21 cellular contexts compared by ENCODE assay signal in genomic region chr13:20810808-20811207, GRCh38. TPM values are rescaled to one million over a fixed set of nuclear protein-coding genes. Genes with fewer than 3 reads are reported as not detected.
A peak's percentile ranks its signal among the peaks of the same experiment; 100 is the strongest.
DNase-seq lines count a peak whose midpoint lies in the region; ATAC-seq and TF ChIP-seq lines count a peak whose summit lies in the region.
"Had no signal": no experiment of that assay in that cellular context is flagged by ENCODE, and none has a peak within 500 bp of the region (broad histone marks: within the 10 kb centered on the region; RNA-seq: fewer than 3 reads in every experiment).

No MANE protein-coding gene starts in this region.

- peak; percentile 65 for ATAC-seq in stimulated activated naive CD8-positive, alpha-beta T cell treated with anti-CD3 and anti-CD28 coated beads, Interleukin-15, Interleukin-2, amounts not matched to agents 100 U/mL and 50 U/mL, for 24 hours
- no peak for ATAC-seq in stimulated activated naive CD8-positive, alpha-beta T cell treated with anti-CD3 and anti-CD28 coated beads, Interleukin-15, amount 100 ng/mL, for 72 hours
- ATAC-seq in gastrocnemius medialis (no peak), HG03565 (IDR thresholded peaks at IDR 0.05; ENCODE audit: unreplicated experiment) (no peak), GM19455 (IDR thresholded peaks at IDR 0.05; ENCODE audit: unreplicated experiment) (no peak)

- TF ChIP-seq CTCF in gastrocnemius medialis (IDR thresholded peaks at IDR 0.05 in 4 of 5, conservative IDR thresholded peaks at IDR 0.05 in 1 of 5) (no peak), MM.1S (IDR thresholded peaks at IDR 0.05; ENCODE audit: low read length) (no peak)

- no peaks in the 10 kb centered on the region for H3F3A ChIP-seq in MM.1S (ENCODE audit: insufficient read depth, low read length)

- no peaks in the 10 kb centered on the region for H3K9me2 ChIP-seq in MM.1S (replicated peaks; ENCODE audit: insufficient read depth, low read length)

- H4K20me1 ChIP-seq in MM.1S (ENCODE audit: insufficient read depth, low read length): no peaks in the 10 kb centered on the region
- H4K20me1 ChIP-seq: BLaER1 had no signal

- H3K27ac Mint-ChIP-seq in activated CD4-positive, alpha-beta T cell treated with anti-CD3 and anti-CD28 coated beads, Interleukin-2, amount 10 ng/mL, durations not matched to agents 24 days and 14 days: peak overlapping the region; percentile 40
- H3K27ac Mint-ChIP-seq in stimulated activated naive CD8-positive, alpha-beta T cell treated with anti-CD3 and anti-CD28 coated beads, Interleukin-15, amount 100 ng/mL, for 72 hours: peak overlapping the region in 1 of 2 donors; percentile 80
- H3K27ac Mint-ChIP-seq: CD4-positive, alpha-beta T cell had no signal

- H3K4me3 Mint-ChIP-seq in activated CD4-positive, alpha-beta T cell treated with anti-CD3 and anti-CD28 coated beads, Interleukin-2, amount 10 ng/mL, durations not matched to agents 24 days and 14 days: no peak overlapping the region
- no peak overlapping the region for H3K4me3 Mint-ChIP-seq in stimulated activated naive CD8-positive, alpha-beta T cell treated with anti-CD3 and anti-CD28 coated beads, Interleukin-15, amount 100 ng/mL, for 72 hours
- H3K4me3 Mint-ChIP-seq: CD4-positive, alpha-beta T cell had no signal

- in situ Hi-C loops in gastrocnemius medialis (cut with MboI; ENCODE audit: low sequenced_read_pairs in 4 of 4): no loop called here

- H3K9me3 ChIP-seq in gastrocnemius medialis: no peaks in the 10 kb centered on the region
- no peaks in the 10 kb centered on the region for H3K9me3 ChIP-seq in MM.1S (replicated peaks; ENCODE audit: insufficient read depth, low read length)
- H3K9me3 ChIP-seq: BLaER1, Peyer's patch had no signal

- H3K4me1 ChIP-seq in gastrocnemius medialis (peaks cover 30 to 42% of the 10 kb centered on the region in 2 donors), MM.1S (ENCODE audit: low read length) (no peaks in the 10 kb centered on the region)
- H3K4me1 ChIP-seq: BLaER1 had no signal

- H3K4me1 Mint-ChIP-seq in activated CD4-positive, alpha-beta T cell treated with anti-CD3 and anti-CD28 coated beads, Interleukin-2, amount 10 ng/mL, durations not matched to agents 24 days and 14 days: no peaks in the 10 kb centered on the region
- H3K4me1 Mint-ChIP-seq in stimulated activated naive CD8-positive, alpha-beta T cell treated with anti-CD3 and anti-CD28 coated beads, Interleukin-15, amount 100 ng/mL, for 72 hours: peaks cover 6% of the 10 kb centered on the region

- no peak overlapping the region for H3K4me2 ChIP-seq in MM.1S (ENCODE audit: low read depth, low read length)
- H3K4me2 ChIP-seq: BLaER1 had no signal

- no peaks in the 10 kb centered on the region for H3K79me2 ChIP-seq in MM.1S (ENCODE audit: low read length)

- H3K36me3 ChIP-seq in gastrocnemius medialis (peaks cover 0 to 28% of the 10 kb centered on the region in 2 donors), MM.1S (replicated peaks; ENCODE audit: insufficient read depth, low read length) (no peaks in the 10 kb centered on the region)

- no peaks in the 10 kb centered on the region for H3K27me3 Mint-ChIP-seq in activated CD4-positive, alpha-beta T cell treated with anti-CD3 and anti-CD28 coated beads, Interleukin-2, amount 10 ng/mL, durations not matched to agents 24 days and 14 days
- no peaks in the 10 kb centered on the region for H3K27me3 Mint-ChIP-seq in stimulated activated naive CD8-positive, alpha-beta T cell treated with anti-CD3 and anti-CD28 coated beads, Interleukin-15, amount 100 ng/mL, for 72 hours
- H3K27me3 Mint-ChIP-seq: CD4-positive, alpha-beta T cell had no signal

- H3K27me3 ChIP-seq in gastrocnemius medialis (no peaks in the 10 kb centered on the region), MM.1S (replicated peaks; ENCODE audit: insufficient read depth, low read length) (no peaks in the 10 kb centered on the region)
- H3K27me3 ChIP-seq: BLaER1, Peyer's patch had no signal

- intact Hi-C loops in activated CD4-positive, alpha-beta T cell treated with anti-CD3 and anti-CD28 coated beads, Interleukin-2, amount 10 ng/mL, durations not matched to agents 24 days and 14 days (cut with micrococcal nuclease): no loop called here
- intact Hi-C loops in gastrocnemius medialis (cut with DNase I; ENCODE audit: low total_unique reads): loop anchor here (5.0 to 10.0 kb wide), 3 partner anchors 39 to 244 kb away; partner anchors contain the start of genes EEF1AKMT1 and IFT88

- H3K4me3 ChIP-seq in gastrocnemius medialis: no peak overlapping the region
- H3K4me3 ChIP-seq in MM.1S (ENCODE audit: low read length): no peak overlapping the region
- H3K4me3 ChIP-seq: BLaER1, Peyer's patch had no signal

- no peak for DNase-seq in activated CD4-positive, alpha-beta T cell treated with anti-CD3 and anti-CD28 coated beads, Interleukin-2, amount 10 ng/mL, durations not matched to agents 24 days and 14 days
- no peak for DNase-seq in activated CD4-positive, alpha-beta T cell treated with anti-CD3 and anti-CD28 coated beads, Interleukin-2, amount 50 U/mL, for 48 hours
- DNase-seq in stimulated activated naive CD8-positive, alpha-beta T cell treated with anti-CD3 and anti-CD28 coated beads, Interleukin-15, Interleukin-2, amounts not matched to agents 100 U/mL and 50 U/mL, for 24 hours: no peak
- no peak for DNase-seq in stimulated activated naive CD8-positive, alpha-beta T cell treated with anti-CD3 and anti-CD28 coated beads, Interleukin-15, amount 100 ng/mL, for 72 hours
- DNase-seq in gastrocnemius medialis: no peak
- no peak for DNase-seq in MM.1S
- DNase-seq: ACHN; CD4-positive, alpha-beta T cell; COR-L47; DMS79; Karpas-422; NCI-H1694 treated with DMSO at 0.1 percent for 48 hours; NCI-H2081 treated with DMSO at 0.1 percent for 48 hours; NCI-H2171 treated with DMSO at 0.1 percent for 48 hours; NCI-H524 treated with DMSO at 0.1 percent for 48 hours; NCI-H82; Peyer's patch had no signal

- H3K9me3 Mint-ChIP-seq in activated CD4-positive, alpha-beta T cell treated with anti-CD3 and anti-CD28 coated beads, Interleukin-2, amount 10 ng/mL, durations not matched to agents 24 days and 14 days: no peaks in the 10 kb centered on the region
- H3K9me3 Mint-ChIP-seq in stimulated activated naive CD8-positive, alpha-beta T cell treated with anti-CD3 and anti-CD28 coated beads, Interleukin-15, amount 100 ng/mL, for 72 hours: no peaks in the 10 kb centered on the region
- H3K9me3 Mint-ChIP-seq: CD4-positive, alpha-beta T cell had no signal

- no peak for TF ChIP-seq POLR2A in gastrocnemius medialis (IDR thresholded peaks at IDR 0.05)

- H3K27ac ChIP-seq in gastrocnemius medialis (peak overlapping the region; percentile 87 to 93 (median 88)), MM.1S (ENCODE audit: low read length) (no peak overlapping the region)
- H3K27ac ChIP-seq: 22Rv1, BLaER1, Peyer's patch had no signal

- no peak overlapping the region for H2AFZ ChIP-seq in MM.1S (ENCODE audit: low read length)

- H3K9ac ChIP-seq in MM.1S (ENCODE audit: low read length): no peak overlapping the region
- H3K9ac ChIP-seq: BLaER1 had no signal

- H3K36me3 Mint-ChIP-seq in activated CD4-positive, alpha-beta T cell treated with anti-CD3 and anti-CD28 coated beads, Interleukin-2, amount 10 ng/mL, durations not matched to agents 24 days and 14 days (ENCODE audit: low read depth): peaks cover 35% of the 10 kb centered on the region

RNA-seq across cellular contexts. Expression of gene EEF1AKMT1, which starts 37.0 kb away (rescaled TPM):
- 12.0 and 14.6 TPM in 2 replicates for total RNA-seq in activated CD4-positive, alpha-beta T cell treated with anti-CD3 and anti-CD28 coated beads, Interleukin-2, amount 10 ng/mL, durations not matched to agents 24 days and 14 days
- 1 to 10 TPM; 5.9 to 8.5 (median 8.0) TPM for total RNA-seq in gastrocnemius medialis
